Comparison of ENCODE assay signal across 6 cellular contexts in genomic region chrY:21659057-21659456, GRCh38.
DNase-seq lines count a peak whose midpoint lies in the region; ATAC-seq, FAIRE-seq and TF ChIP-seq lines count a peak whose summit lies in the region.
"Not testable (repeated sequence)": the region's sequence is repeated elsewhere in the genome, so short reads cannot be mapped to it uniquely, and the experiment has no call there.

No MANE protein-coding gene starts in this region.

- not testable (repeated sequence) for H3K27ac ChIP-seq in heart right ventricle

- FAIRE-seq in bronchial epithelial cell (lab: Jason Lieb, UNC), result not testable (repeated sequence)

- not testable (repeated sequence) for H3K27me3 ChIP-seq in MG63; bronchial epithelial cell (ENCODE audit: control insufficient read depth, insufficient read depth, low read length); heart right ventricle

- intact Hi-C loops in Right ventricle myocardium inferior (cut with DNase I); heart right ventricle (cut with DNase I); left ventricle myocardium superior (cut with micrococcal nuclease): not testable (repeated sequence)

- TF ChIP-seq CTCF in bronchial epithelial cell (IDR thresholded peaks at IDR 0.05; ENCODE audit: insufficient read depth, low read length, severe bottlenecking); heart right ventricle (IDR thresholded peaks at IDR 0.05): not testable (repeated sequence)

- not testable (repeated sequence) for H3K4me3 ChIP-seq in MG63; bronchial epithelial cell (ENCODE audit: low read depth, low read length); heart right ventricle

- H3K9me3 ChIP-seq in MG63, heart right ventricle: not testable (repeated sequence)

- DNase-seq in MG63, result peak; percentile 68
- DNase-seq in bronchial epithelial cell (ENCODE audit: low read depth), result peak; percentile 49
- not testable (repeated sequence) for DNase-seq in Right ventricle myocardium inferior (ENCODE audit: missing footprints); heart right ventricle; left ventricle myocardium superior
- peak; percentile 16 for DNase-seq in renal cortical epithelial cell (ENCODE audit: low read depth)

- peak; percentile 95 for ATAC-seq in Right ventricle myocardium inferior
- peak in 5 of 8 donors; percentile 25 to 99 (median 89) for ATAC-seq in heart right ventricle
- ATAC-seq in left ventricle myocardium superior, result peak; percentile 98

- H3K4me1 ChIP-seq in heart right ventricle, result not testable (repeated sequence)

- not testable (repeated sequence) for H3K36me3 ChIP-seq in MG63; bronchial epithelial cell (ENCODE audit: control insufficient read depth, insufficient read depth, low read length); heart right ventricle
